ENCODE assay signal across 19 cellular contexts in genomic region chr21:28541371-28542112, GRCh38.
DNase-seq lines count a peak whose midpoint lies in the region; ATAC-seq, FAIRE-seq and TF ChIP-seq lines count a peak whose summit lies in the region.
"Had no signal": no experiment of that assay in that cellular context is flagged by ENCODE, and none has a peak within 500 bp of the region (broad histone marks: within the 10 kb centered on the region; RNA-seq: fewer than 3 reads in every experiment).

No MANE protein-coding gene starts in this region.

- H4K91ac ChIP-seq in IMR-90 (ENCODE audit: insufficient read depth, low read depth, low read length) = peak overlapping the region; percentile 47; the same call in 1 of the 2 replicates

- H3K4me3 Mint-ChIP-seq in effector memory CD8-positive, alpha-beta T cell = no peak overlapping the region

- WGBS in IMR-90 (ENCODE audit: extremely low coverage in 2 of 2, insufficient read length in 1 of 2), 2 experiments = no CpG with 5 or more reads among the region's 9 CpGs

- peak overlapping the region; percentile 54; the same call in 1 of the 2 replicates for H3K56ac ChIP-seq in IMR-90 (ENCODE audit: extremely low read depth, insufficient read depth, low read length)

- no peaks in the 10 kb centered on the region; a peak in 1 of 4 replicates for H3K79me1 ChIP-seq in IMR-90 (ENCODE audit: low read depth in 1 of 2, low read length in 2 of 2)

- DNase-seq in EH (ENCODE audit: low read depth) (peak; percentile 41), IMR-90 (no peak), bronchial epithelial cell (ENCODE audit: low read depth) (peak; percentile 21), keratinocyte (ENCODE audit: low read depth, low spot score) (no peak), GM13976 (ENCODE audit: low spot score) (no peak)
- no peak for DNase-seq in effector memory CD8-positive, alpha-beta T cell
- no peak for DNase-seq in activated naive CD4-positive, alpha-beta T cell treated with anti-CD3 and anti-CD28 coated beads, Interleukin-2, amount 50 U/mL, for 16 hours
- DNase-seq: C1 segment of cervical spinal cord, NCI-H1436, NCI-H2029, NCI-H510A, SHP77 had no signal

- H3K4me3 ChIP-seq in IMR-90 (ENCODE audit: insufficient read depth, low read depth, low read length) (no peak overlapping the region), bronchial epithelial cell (ENCODE audit: low read depth, low read length) (no peak overlapping the region), keratinocyte (ENCODE audit: control insufficient read depth in 2 of 3, extremely low read depth in 1 of 3, insufficient read depth in 2 of 3, low read depth in 1 of 3, low read length in 3 of 3) (no peak overlapping the region)
- H3K4me3 ChIP-seq: A549, GM12878, K562 had no signal

- H2AFZ ChIP-seq in IMR-90 (replicated peaks; ENCODE audit: low read length, poor library complexity) (no peak overlapping the region), keratinocyte (ENCODE audit: control insufficient read depth, low read length) (no peak overlapping the region)

- H3K36me3 ChIP-seq in IMR-90 (ENCODE audit: control insufficient read depth, insufficient read depth, low read length) (no peaks in the 10 kb centered on the region; the same call in 1 of the 2 replicates), bronchial epithelial cell (ENCODE audit: control insufficient read depth, insufficient read depth, low read length) (no peaks in the 10 kb centered on the region), keratinocyte (ENCODE audit: control insufficient read depth in 2 of 2, extremely low read depth in 1 of 2, insufficient read depth in 2 of 2, low read length in 2 of 2) (no peaks in the 10 kb centered on the region)

- H2BK120ac ChIP-seq in IMR-90 (ENCODE audit: low read depth, low read length) = peak overlapping the region; percentile 97; the same call in 1 of the 2 replicates

- H2AK9ac ChIP-seq in IMR-90 (replicated peaks; ENCODE audit: low read depth, low read length, poor library complexity) = no peak overlapping the region

- H3K27me3 Mint-ChIP-seq in effector memory CD8-positive, alpha-beta T cell = no peaks in the 10 kb centered on the region

- no peak for TF ChIP-seq RAD21 in IMR-90 (IDR thresholded peaks at IDR 0.05; ENCODE audit: low read length)

- peak overlapping the region; percentile 71; the same call in 1 of the 2 replicates for H3K9ac ChIP-seq in IMR-90 (ENCODE audit: low read depth, low read length)
- no peak overlapping the region for H3K9ac ChIP-seq in keratinocyte (ENCODE audit: control insufficient read depth, extremely low read depth, insufficient read depth, low read length)

- peak overlapping the region; percentile 88; the same call in 1 of the 2 replicates for H3K4ac ChIP-seq in IMR-90 (ENCODE audit: low read depth, low read length)

- CTCF ChIA-PET in IMR-90 (lab: Yijun Ruan, JAX) = interaction anchor here (0.8 kb wide), 1 partner anchor 204 kb away, joined by 5 read pairs; no protein-coding TSS in a partner anchor

- H3K9me3 Mint-ChIP-seq in effector memory CD8-positive, alpha-beta T cell = no peaks in the 10 kb centered on the region

- H3K27ac Mint-ChIP-seq in effector memory CD8-positive, alpha-beta T cell = no peak overlapping the region

- peak overlapping the region; percentile 56; the same call in 1 of the 2 replicates for H3K14ac ChIP-seq in IMR-90 (replicated peaks; ENCODE audit: low read depth, low read length)

- peak overlapping the region; percentile 36 for H2AK5ac ChIP-seq in IMR-90 (ENCODE audit: low read depth, low read length)

- peak overlapping the region; percentile 13; the same call in 1 of the 2 replicates for H3K4me2 ChIP-seq in IMR-90 (ENCODE audit: low read depth, low read length)
- no peak overlapping the region for H3K4me2 ChIP-seq in keratinocyte (ENCODE audit: control insufficient read depth, extremely low read depth, insufficient read depth, low read depth, low read length)
- H3K4me2 ChIP-seq: A549 had no signal

- ATAC-seq in IMR-90 (ENCODE audit: low read depth) = no peak
- no peak for ATAC-seq in effector memory CD8-positive, alpha-beta T cell (replicated peaks)
- no peak for ATAC-seq in GM19463 (IDR thresholded peaks at IDR 0.05; ENCODE audit: unreplicated experiment)
- ATAC-seq: A549, GM12878, K562, Panc1 had no signal

- H4K20me1 ChIP-seq in IMR-90 (ENCODE audit: insufficient read depth, low read length) = no peaks in the 10 kb centered on the region
- no peaks in the 10 kb centered on the region for H4K20me1 ChIP-seq in keratinocyte (ENCODE audit: control insufficient read depth, extremely low read depth, insufficient read depth, low read length)

- H3K4me1 ChIP-seq in IMR-90 (ENCODE audit: control insufficient read depth, insufficient read depth, low read length) = peaks cover 17% of the 10 kb centered on the region
- peaks cover 25% of the 10 kb centered on the region for H3K4me1 ChIP-seq in keratinocyte (ENCODE audit: control insufficient read depth, extremely low read depth, insufficient read depth, low read length)
- H3K4me1 ChIP-seq: A549 had no signal

- peak overlapping the region; percentile 89 for H4K8ac ChIP-seq in IMR-90 (ENCODE audit: low read depth in 2 of 2, low read length in 2 of 2)

- H3K27me3 ChIP-seq in IMR-90 (ENCODE audit: control insufficient read depth, insufficient read depth, low read length) (no peaks in the 10 kb centered on the region), bronchial epithelial cell (ENCODE audit: control insufficient read depth, insufficient read depth, low read length) (no peaks in the 10 kb centered on the region), keratinocyte (ENCODE audit: control insufficient read depth, extremely low read depth, insufficient read depth, low read length) (no peaks in the 10 kb centered on the region)

- no peaks in the 10 kb centered on the region for H3K4me1 Mint-ChIP-seq in effector memory CD8-positive, alpha-beta T cell (ENCODE audit: low read depth in 2 of 2)

- H2BK20ac ChIP-seq in IMR-90 (ENCODE audit: low read depth, low read length) = peak overlapping the region; percentile 97; the same call in 1 of the 2 replicates

- H2BK15ac ChIP-seq in IMR-90 (ENCODE audit: low read depth, low read length) = peak overlapping the region; percentile 69; the same call in 2 of the 3 replicates

- no peak for TF ChIP-seq POLR2A in IMR-90 (IDR thresholded peaks at IDR 0.05; ENCODE audit: low read depth, low read length)

- in situ Hi-C loops in IMR-90 (cut with MboI; ENCODE audit: low sequenced_read_pairs) (no loop called here), GM13976 (cut with MboI; ENCODE audit: low sequenced_read_pairs, unreplicated experiment) (no loop called here)

- POLR2A ChIA-PET in IMR-90 (lab: Charles Lee; ENCODE audit: unreplicated experiment) = no interaction called here

- TF ChIP-seq CTCF in IMR-90 (conservative IDR thresholded peaks at IDR 0.05; ENCODE audit: low read depth, low read length) (no peak), bronchial epithelial cell (IDR thresholded peaks at IDR 0.05; ENCODE audit: insufficient read depth, low read length, severe bottlenecking) (no peak), keratinocyte (optimal IDR thresholded peaks at IDR 0.05 in 1 of 3, IDR thresholded peaks at IDR 0.05 in 1 of 3, conservative IDR thresholded peaks at IDR 0.05 in 1 of 3; ENCODE audit: extremely low read depth in 1 of 3, insufficient read depth in 2 of 3, low read length in 3 of 3) (no peak), GM13976 (IDR thresholded peaks at IDR 0.05; ENCODE audit: borderline replicate concordance, control extremely low read depth, extremely low read depth, insufficient read depth, missing control alignments) (no peak)

- peak overlapping the region; percentile 95 for H2BK5ac ChIP-seq in IMR-90 (ENCODE audit: low read depth, low read length, poor library complexity, severe bottlenecking)

- no TSS peak for BruUV-seq in IMR-90 (replicated peaks; lab: Mats Ljungman, UMichigan)

- peak overlapping the region; percentile 47 for H4K5ac ChIP-seq in IMR-90 (ENCODE audit: low read depth, low read length)

- H3K36me3 Mint-ChIP-seq in effector memory CD8-positive, alpha-beta T cell (ENCODE audit: insufficient read depth) = no peaks in the 10 kb centered on the region

- dilution Hi-C loops in IMR-90 (cut with HindIII; ENCODE audit: low sequenced_read_pairs, unreplicated experiment) (no loop called here), keratinocyte (cut with MboI; ENCODE audit: extremely low pct_ligation_motif_present, low sequenced_read_pairs) (no loop called here)

- FAIRE-seq in bronchial epithelial cell (lab: Jason Lieb, UNC) = no peak
- peak; percentile 26 for FAIRE-seq in keratinocyte (lab: Jason Lieb, UNC)
- FAIRE-seq: A549, G401.6, GM12878, GM18507, K562 had no signal

- H3K27ac ChIP-seq in IMR-90 (ENCODE audit: insufficient read depth, low read length) (peak overlapping the region; percentile 94), keratinocyte (ENCODE audit: control insufficient read depth, insufficient read depth, low read length) (no peak overlapping the region)
- H3K27ac ChIP-seq: A549 had no signal

- peak overlapping the region; percentile 90 for H3K18ac ChIP-seq in IMR-90 (ENCODE audit: low read depth, low read length)

- H3K9me1 ChIP-seq in IMR-90 (ENCODE audit: insufficient read depth, low read length) = peaks cover 8% of the 10 kb centered on the region; the same call in 1 of the 2 replicates
- no peaks in the 10 kb centered on the region for H3K9me1 ChIP-seq in keratinocyte (ENCODE audit: control insufficient read depth, extremely low read depth, insufficient read depth, low read length)

- no peak overlapping the region for H3K23ac ChIP-seq in IMR-90 (ENCODE audit: low read depth, low read length)

- H3K79me2 ChIP-seq in keratinocyte (ENCODE audit: control insufficient read depth, insufficient read depth, low read length) = no peaks in the 10 kb centered on the region

- H3K9me3 ChIP-seq in IMR-90 (ENCODE audit: control insufficient read depth, insufficient read depth, low read length) (no peaks in the 10 kb centered on the region), keratinocyte (ENCODE audit: control insufficient read depth, low read depth, low read length) (no peaks in the 10 kb centered on the region)
- H3K9me3 ChIP-seq: A549 had no signal

- intact Hi-C loops in IMR-90 (cut with micrococcal nuclease) = loop anchor here (10.0 kb wide), 1 partner anchor 93 kb away; no protein-coding TSS in a partner anchor

TF ChIP-seq in IMR-90, 13 proteins besides CTCF, POLR2A, EP300 and RAD21:
- TF ChIP-seq CEBPB (IDR thresholded peaks at IDR 0.05; ENCODE audit: low read depth, low read length) (peak; percentile 54), NFE2L2 (IDR thresholded peaks at IDR 0.05; ENCODE audit: low read depth, low read length) (no peak), RFX5 (IDR thresholded peaks at IDR 0.05; ENCODE audit: low read depth, low read length) (no peak)
TF ChIP-seq in IMR-90: peak in this region for 1.

Comparison
In these comparisons a context has a peak if more than half of its experiments do, and no peak if none do; other contexts are left out.
1. DNase-seq: peak in EH (single experiment) and bronchial epithelial cell (single experiment); none in IMR-90 (single experiment), keratinocyte (single experiment), effector memory CD8-positive, alpha-beta T cell (0 of 3), activated naive CD4-positive, alpha-beta T cell treated with anti-CD3 and anti-CD28 coated beads, Interleukin-2, amount 50 U/mL, for 16 hours (single experiment) and GM13976 (single experiment).